2 cellular contexts compared by ENCODE assay signal in genomic region chr20:44389871-44390270, GRCh38.
A peak's percentile ranks its signal among the peaks of the same experiment; 100 is the strongest.
TF ChIP-seq lines count a peak whose summit lies in the region.

No MANE protein-coding gene starts in this region.

TF ChIP-seq in A549, 52 proteins besides CTCF, POLR2A, EP300 and RAD21:
- TF ChIP-seq HDAC2 (IDR thresholded peaks at IDR 0.05) = peak; percentile 59; the same call in 1 of the 2 replicates
- no peak for TF ChIP-seq NPAS2 (CRISPR knock-in tag; IDR thresholded peaks at IDR 0.05; ENCODE audit: borderline replicate concordance)
- peak; percentile 54; the same call in 1 of the 2 replicates for TF ChIP-seq KDM1A (IDR thresholded peaks at IDR 0.05; ENCODE audit: low read depth)
- TF ChIP-seq CEBPB (IDR thresholded peaks at IDR 0.05) = no peak

TF ChIP-seq in HepG2, 621 proteins besides CTCF, POLR2A, EP300 and RAD21:
- no peak for TF ChIP-seq GATA4 (IDR thresholded peaks at IDR 0.05; ENCODE audit: borderline replicate concordance, low read depth)
- no peak for TF ChIP-seq ZEB1 (IDR thresholded peaks at IDR 0.05; ENCODE audit: insufficient replicate concordance, low read depth)
- no peak for TF ChIP-seq RFXANK (CRISPR knock-in tag; IDR thresholded peaks at IDR 0.05)
- no peak for TF ChIP-seq HMGXB4 (CRISPR knock-in tag; IDR thresholded peaks at IDR 0.05; ENCODE audit: borderline replicate concordance in 1 of 2, low read depth in 1 of 2)
- peak; percentile 29 for TF ChIP-seq AGO2 (optimal IDR thresholded peaks at IDR 0.05; ENCODE audit: low read depth, low read length)
- no peak for TF ChIP-seq ZNF75D (CRISPR knock-in tag; IDR thresholded peaks at IDR 0.05; ENCODE audit: borderline replicate concordance)
- no peak for TF ChIP-seq LRRFIP1 (CRISPR knock-in tag; conservative IDR thresholded peaks at IDR 0.05)
- TF ChIP-seq IRF1 (CRISPR knock-in tag; IDR thresholded peaks at IDR 0.05; ENCODE audit: low read depth) = no peak
- TF ChIP-seq POLR2AphosphoS5 (IDR thresholded peaks at IDR 0.05; ENCODE audit: low read depth, low read length) = no peak
- no peak for TF ChIP-seq ZFP41 (CRISPR knock-in tag; IDR thresholded peaks at IDR 0.05; ENCODE audit: borderline replicate concordance)
- peak; percentile 76; the same call in 1 of the 2 replicates for TF ChIP-seq KDM1A (CRISPR knock-in tag; IDR thresholded peaks at IDR 0.05)
- peak; percentile 97 for TF ChIP-seq ZNF629 (CRISPR knock-in tag; conservative IDR thresholded peaks at IDR 0.05)
- no peak for TF ChIP-seq NR2F2 (IDR thresholded peaks at IDR 0.05; ENCODE audit: borderline replicate concordance, low read depth)
- TF ChIP-seq FOXJ3 (CRISPR knock-in tag; IDR thresholded peaks at IDR 0.05; ENCODE audit: borderline replicate concordance) = no peak
- peak; percentile 78; the same call in 1 of the 2 replicates for TF ChIP-seq ZMYM3 (CRISPR knock-in tag; IDR thresholded peaks at IDR 0.05)
- TF ChIP-seq, protein P1, sequence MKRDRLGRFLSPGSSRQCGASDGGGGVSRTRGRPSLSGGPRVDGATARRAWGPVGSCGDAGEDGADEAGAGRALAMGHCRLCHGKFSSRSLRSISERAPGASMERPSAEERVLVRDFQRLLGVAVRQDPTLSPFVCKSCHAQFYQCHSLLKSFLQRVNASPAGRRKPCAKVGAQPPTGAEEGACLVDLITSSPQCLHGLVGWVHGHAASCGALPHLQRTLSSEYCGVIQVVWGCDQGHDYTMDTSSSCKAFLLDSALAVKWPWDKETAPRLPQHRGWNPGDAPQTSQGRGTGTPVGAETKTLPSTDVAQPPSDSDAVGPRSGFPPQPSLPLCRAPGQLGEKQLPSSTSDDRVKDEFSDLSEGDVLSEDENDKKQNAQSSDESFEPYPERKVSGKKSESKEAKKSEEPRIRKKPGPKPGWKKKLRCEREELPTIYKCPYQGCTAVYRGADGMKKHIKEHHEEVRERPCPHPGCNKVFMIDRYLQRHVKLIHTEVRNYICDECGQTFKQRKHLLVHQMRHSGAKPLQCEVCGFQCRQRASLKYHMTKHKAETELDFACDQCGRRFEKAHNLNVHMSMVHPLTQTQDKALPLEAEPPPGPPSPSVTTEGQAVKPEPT (CRISPR knock-in tag; IDR thresholded peaks at IDR 0.05; ENCODE audit: low read depth) = no peak
- TF ChIP-seq POLR2G (IDR thresholded peaks at IDR 0.05; ENCODE audit: low read depth, low read length) = no peak
- TF ChIP-seq TEAD3 (CRISPR knock-in tag; optimal IDR thresholded peaks at IDR 0.05; ENCODE audit: borderline replicate concordance) = no peak
- TF ChIP-seq HMGXB3 (CRISPR knock-in tag; IDR thresholded peaks at IDR 0.05; ENCODE audit: borderline replicate concordance) = no peak
- TF ChIP-seq, protein P2, sequence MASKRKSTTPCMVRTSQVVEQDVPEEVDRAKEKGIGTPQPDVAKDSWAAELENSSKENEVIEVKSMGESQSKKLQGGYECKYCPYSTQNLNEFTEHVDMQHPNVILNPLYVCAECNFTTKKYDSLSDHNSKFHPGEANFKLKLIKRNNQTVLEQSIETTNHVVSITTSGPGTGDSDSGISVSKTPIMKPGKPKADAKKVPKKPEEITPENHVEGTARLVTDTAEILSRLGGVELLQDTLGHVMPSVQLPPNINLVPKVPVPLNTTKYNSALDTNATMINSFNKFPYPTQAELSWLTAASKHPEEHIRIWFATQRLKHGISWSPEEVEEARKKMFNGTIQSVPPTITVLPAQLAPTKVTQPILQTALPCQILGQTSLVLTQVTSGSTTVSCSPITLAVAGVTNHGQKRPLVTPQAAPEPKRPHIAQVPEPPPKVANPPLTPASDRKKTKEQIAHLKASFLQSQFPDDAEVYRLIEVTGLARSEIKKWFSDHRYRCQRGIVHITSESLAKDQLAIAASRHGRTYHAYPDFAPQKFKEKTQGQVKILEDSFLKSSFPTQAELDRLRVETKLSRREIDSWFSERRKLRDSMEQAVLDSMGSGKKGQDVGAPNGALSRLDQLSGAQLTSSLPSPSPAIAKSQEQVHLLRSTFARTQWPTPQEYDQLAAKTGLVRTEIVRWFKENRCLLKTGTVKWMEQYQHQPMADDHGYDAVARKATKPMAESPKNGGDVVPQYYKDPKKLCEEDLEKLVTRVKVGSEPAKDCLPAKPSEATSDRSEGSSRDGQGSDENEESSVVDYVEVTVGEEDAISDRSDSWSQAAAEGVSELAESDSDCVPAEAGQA (IDR thresholded peaks at IDR 0.05; ENCODE audit: low read depth) = no peak
- TF ChIP-seq, protein P2 (CRISPR knock-in tag; IDR thresholded peaks at IDR 0.05; ENCODE audit: borderline replicate concordance) = no peak
- TF ChIP-seq ZNF207 (IDR thresholded peaks at IDR 0.05; ENCODE audit: borderline replicate concordance) = no peak
- no peak for TF ChIP-seq TFDP2 (CRISPR knock-in tag; IDR thresholded peaks at IDR 0.05)
- TF ChIP-seq MBNL3 (CRISPR knock-in tag; conservative IDR thresholded peaks at IDR 0.05) = no peak
- 0 out of 2 replicates have a peak, but pooled peaks have one; percentile 25 for TF ChIP-seq ADNP (CRISPR knock-in tag; IDR thresholded peaks at IDR 0.05)
- TF ChIP-seq, protein P3, sequence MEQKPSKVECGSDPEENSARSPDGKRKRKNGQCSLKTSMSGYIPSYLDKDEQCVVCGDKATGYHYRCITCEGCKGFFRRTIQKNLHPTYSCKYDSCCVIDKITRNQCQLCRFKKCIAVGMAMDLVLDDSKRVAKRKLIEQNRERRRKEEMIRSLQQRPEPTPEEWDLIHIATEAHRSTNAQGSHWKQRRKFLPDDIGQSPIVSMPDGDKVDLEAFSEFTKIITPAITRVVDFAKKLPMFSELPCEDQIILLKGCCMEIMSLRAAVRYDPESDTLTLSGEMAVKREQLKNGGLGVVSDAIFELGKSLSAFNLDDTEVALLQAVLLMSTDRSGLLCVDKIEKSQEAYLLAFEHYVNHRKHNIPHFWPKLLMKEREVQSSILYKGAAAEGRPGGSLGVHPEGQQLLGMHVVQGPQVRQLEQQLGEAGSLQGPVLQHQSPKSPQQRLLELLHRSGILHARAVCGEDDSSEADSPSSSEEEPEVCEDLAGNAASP (CRISPR knock-in tag; IDR thresholded peaks at IDR 0.05; ENCODE audit: borderline replicate concordance) = no peak
- no peak for TF ChIP-seq ZNF782 (CRISPR knock-in tag; IDR thresholded peaks at IDR 0.05; ENCODE audit: borderline replicate concordance)
- TF ChIP-seq, protein P4, sequence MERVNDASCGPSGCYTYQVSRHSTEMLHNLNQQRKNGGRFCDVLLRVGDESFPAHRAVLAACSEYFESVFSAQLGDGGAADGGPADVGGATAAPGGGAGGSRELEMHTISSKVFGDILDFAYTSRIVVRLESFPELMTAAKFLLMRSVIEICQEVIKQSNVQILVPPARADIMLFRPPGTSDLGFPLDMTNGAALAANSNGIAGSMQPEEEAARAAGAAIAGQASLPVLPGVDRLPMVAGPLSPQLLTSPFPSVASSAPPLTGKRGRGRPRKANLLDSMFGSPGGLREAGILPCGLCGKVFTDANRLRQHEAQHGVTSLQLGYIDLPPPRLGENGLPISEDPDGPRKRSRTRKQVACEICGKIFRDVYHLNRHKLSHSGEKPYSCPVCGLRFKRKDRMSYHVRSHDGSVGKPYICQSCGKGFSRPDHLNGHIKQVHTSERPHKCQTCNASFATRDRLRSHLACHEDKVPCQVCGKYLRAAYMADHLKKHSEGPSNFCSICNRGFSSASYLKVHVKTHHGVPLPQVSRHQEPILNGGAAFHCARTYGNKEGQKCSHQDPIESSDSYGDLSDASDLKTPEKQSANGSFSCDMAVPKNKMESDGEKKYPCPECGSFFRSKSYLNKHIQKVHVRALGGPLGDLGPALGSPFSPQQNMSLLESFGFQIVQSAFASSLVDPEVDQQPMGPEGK (CRISPR knock-in tag; IDR thresholded peaks at IDR 0.05) = no peak
- TF ChIP-seq ZBTB7A (CRISPR knock-in tag; IDR thresholded peaks at IDR 0.05) = no peak
